In genomic region chr2:209942936-209943605, GRCh38 we compare ENCODE assay signal across 23 cellular contexts.
"Had no signal": no experiment of that assay in that cellular context is flagged by ENCODE, and none has a peak within 500 bp of the region (broad histone marks: within the 10 kb centered on the region; RNA-seq: fewer than 3 reads in every experiment).

No MANE protein-coding gene starts in this region.

- H3K4me1 Mint-ChIP-seq: activated naive CD4-positive, alpha-beta T cell treated with anti-CD3 and anti-CD28 coated beads, Interleukin-2, amount 50 U/mL, for 24 hours; T-helper 17 cell had no signal

- H3K36me3 ChIP-seq: adrenal gland, lower lobe of right lung, neutrophil, right atrium auricular region, tibial nerve had no signal

- H3K4me1 ChIP-seq: lower lobe of right lung, right atrium auricular region had no signal

- ATAC-seq: activated CD8-positive, alpha-beta T cell treated with anti-CD3 and anti-CD28 coated beads for 36 hours; body of pancreas; esophagus mucosa; lower lobe of right lung; T-helper 17 cell had no signal

- DNase-seq: activated CD4-positive, alpha-beta T cell treated with anti-CD3 and anti-CD28 coated beads for 4 hours; activated CD8-positive, alpha-beta memory T cell treated with anti-CD3 and anti-CD28 coated beads, Interleukin-2, amount 50 U/mL, for 4 hours; activated CD8-positive, alpha-beta T cell treated with anti-CD3 and anti-CD28 coated beads for 36 hours; activated effector memory CD4-positive, alpha-beta T cell treated with anti-CD3 and anti-CD28 coated beads, Interleukin-2, amount 50 U/mL, for 16 hours; activated T-cell treated with anti-CD3 and anti-CD28 coated beads, Interleukin-2, amount 50 U/mL, for 48 hours; adrenal gland; body of pancreas; dorsolateral prefrontal cortex; glutamatergic neuron; lower lobe of right lung; midbrain; posterior cingulate gyrus; stimulated activated CD4-positive, alpha-beta T cell treated with anti-CD3 and anti-CD28 coated beads, Interleukin-4, amount 100 ng/mL, for 4 hours; stimulated activated CD8-positive, alpha-beta memory T cell treated with anti-CD3 and anti-CD28 coated beads, Interleukin-4, amount 100 ng/mL, for 48 hours; stimulated activated naive CD4-positive, alpha-beta T cell treated with Interleukin-2 at 50 U/mL for 16 hours; substantia nigra; T-helper 17 cell had no signal

- H3K27ac ChIP-seq: adrenal gland, body of pancreas, dorsolateral prefrontal cortex, lower lobe of right lung, neutrophil, right atrium auricular region, tibial nerve had no signal

- H3K9me3 ChIP-seq: adrenal gland, body of pancreas, lower lobe of right lung, neutrophil, right atrium auricular region, tibial nerve had no signal

- H3K9me3 Mint-ChIP-seq: activated naive CD4-positive, alpha-beta T cell treated with anti-CD3 and anti-CD28 coated beads, Interleukin-2, amount 50 U/mL, for 24 hours had no signal

- H3K36me3 Mint-ChIP-seq: activated naive CD4-positive, alpha-beta T cell treated with anti-CD3 and anti-CD28 coated beads, Interleukin-2, amount 50 U/mL, for 24 hours had no signal

- H3K4me3 ChIP-seq: adrenal gland, body of pancreas, dorsolateral prefrontal cortex, lower lobe of right lung, right atrium auricular region, smooth muscle cell, tibial nerve had no signal

- H3K4me3 Mint-ChIP-seq: activated CD8-positive, alpha-beta T cell treated with anti-CD3 and anti-CD28 coated beads for 36 hours; activated naive CD4-positive, alpha-beta T cell treated with anti-CD3 and anti-CD28 coated beads, Interleukin-2, amount 50 U/mL, for 24 hours; T-helper 17 cell had no signal

- H3K27ac Mint-ChIP-seq: activated CD8-positive, alpha-beta T cell treated with anti-CD3 and anti-CD28 coated beads for 36 hours; activated naive CD4-positive, alpha-beta T cell treated with anti-CD3 and anti-CD28 coated beads, Interleukin-2, amount 50 U/mL, for 24 hours; T-helper 17 cell had no signal

- H3K27me3 ChIP-seq: adrenal gland, body of pancreas, right atrium auricular region, tibial nerve had no signal
